In the genomic region with DNA sequence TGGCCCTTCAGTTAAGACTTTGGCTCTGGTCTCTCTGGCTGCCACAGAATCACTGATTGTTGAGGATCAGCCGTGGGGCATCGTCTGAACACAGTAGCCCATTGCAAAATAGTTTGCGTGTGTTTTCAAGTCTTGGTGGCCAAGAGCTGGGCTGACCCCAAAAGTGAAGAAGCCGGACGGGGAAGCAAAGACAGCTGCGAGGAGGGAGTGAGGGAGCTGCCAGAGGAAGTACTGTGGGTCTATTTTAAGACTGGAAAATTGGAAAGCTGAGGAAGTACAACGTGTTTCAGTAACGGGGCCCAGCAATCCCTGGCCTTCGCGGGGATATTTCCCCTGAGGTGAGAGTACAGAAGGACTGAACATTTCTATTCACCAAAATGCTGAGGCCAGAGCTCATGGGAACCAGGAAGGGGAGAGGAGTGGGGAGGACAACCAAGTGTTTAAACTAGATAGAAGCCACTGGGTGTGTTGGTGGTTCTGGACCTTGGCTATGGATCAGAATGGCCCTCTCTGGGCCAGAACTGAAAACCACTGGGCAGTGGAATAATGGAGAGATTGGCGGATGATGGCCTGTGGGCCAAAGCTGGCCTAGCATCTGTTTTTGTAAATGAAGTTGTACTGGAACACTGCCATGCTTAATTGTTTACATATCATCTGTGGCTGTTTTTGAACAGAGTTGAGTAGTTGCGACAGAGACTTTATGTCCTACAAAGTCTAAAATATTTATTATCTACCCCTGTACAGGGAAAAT, we compare ENCODE assay signal across 10 cellular contexts. TPM values are rescaled to one million over a fixed set of nuclear protein-coding genes. Genes with fewer than 3 reads are reported as not detected.
DNase-seq lines count a peak whose midpoint lies in the region; ATAC-seq and TF ChIP-seq lines count a peak whose summit lies in the region.
"Had no signal": no experiment of that assay in that cellular context is flagged by ENCODE, and none has a peak within 500 bp of the region (broad histone marks: within the 10 kb centered on the region; RNA-seq: fewer than 3 reads in every experiment).

No MANE protein-coding gene starts in this region.

- no peaks in the 10 kb centered on the region for H3K36me3 ChIP-seq in GM23248 (ENCODE audit: low read depth)
- H3K36me3 ChIP-seq in gastrocnemius medialis: no peaks in the 10 kb centered on the region

- H3K4me3 ChIP-seq in GM23248: no peak overlapping the region
- no peak overlapping the region for H3K4me3 ChIP-seq in choroid plexus epithelial cell (ENCODE audit: low read depth, low read length)
- no peak overlapping the region for H3K4me3 ChIP-seq in gastrocnemius medialis

- H3K79me2 ChIP-seq in GM23248 (ENCODE audit: insufficient read depth): no peaks in the 10 kb centered on the region

- 26 to 28% methylated on average over 12 of the region's 12 CpGs for WGBS in GM23248 (ENCODE audit: low coverage in 1 of 2, low lambda C conversion rate in 2 of 2, missing lambda C conversion rate in 2 of 2), 2 experiments

- peak; percentile 94 for ATAC-seq in gastrocnemius medialis
- ATAC-seq in natural killer cell: no peak
- ATAC-seq: left colon had no signal

- no peak overlapping the region for H3K4me2 ChIP-seq in GM23248 (ENCODE audit: unreplicated experiment)
- H3K4me2 ChIP-seq: KMS-11 had no signal

- no peaks in the 10 kb centered on the region for H3F3A ChIP-seq in GM23248 (ENCODE audit: insufficient read depth)

- in situ Hi-C loops in GM23248 (cut with MboI) (no loop called here), gastrocnemius medialis (cut with MboI; ENCODE audit: low sequenced_read_pairs in 4 of 4) (no loop called here)

- H3K4me1 Mint-ChIP-seq in natural killer cell: peaks cover 0 to 4% of the 10 kb centered on the region in 2 donors

- peak; percentile 7 for DNase-seq in GM23248
- DNase-seq in choroid plexus epithelial cell (ENCODE audit: low read depth): peak; percentile 46
- peak; percentile 15 for DNase-seq in left kidney (ENCODE audit: low read depth, low spot score)
- peak; percentile 89 to 96 for DNase-seq in gastrocnemius medialis
- no peak for DNase-seq in natural killer cell
- DNase-seq in GM20000 (ENCODE audit: low spot score): no peak
- DNase-seq in NCI-H2196 (lab: John Stamatoyannopoulos, UW; ENCODE audit: unreplicated experiment): no peak
- no peak for DNase-seq in glomerular visceral epithelial cell (ENCODE audit: extremely low spot score)

- peaks cover 0 to 2% of the 10 kb centered on the region in 2 donors for H3K27me3 Mint-ChIP-seq in natural killer cell (ENCODE audit: low read depth in 2 of 2)

- no peaks in the 10 kb centered on the region for H3K4me1 ChIP-seq in GM23248 (ENCODE audit: insufficient read depth)
- H3K4me1 ChIP-seq in gastrocnemius medialis: peaks cover 55 to 57% of the 10 kb centered on the region in 2 donors

- H3K27me3 ChIP-seq in GM23248 (replicated peaks; ENCODE audit: insufficient read depth) (no peaks in the 10 kb centered on the region), gastrocnemius medialis (no peaks in the 10 kb centered on the region)

- no peaks in the 10 kb centered on the region for H3K36me3 Mint-ChIP-seq in natural killer cell

- H4K20me1 ChIP-seq in GM23248 (ENCODE audit: insufficient read depth): no peaks in the 10 kb centered on the region

- no peak for TF ChIP-seq CTCF in choroid plexus epithelial cell (conservative IDR thresholded peaks at IDR 0.05; ENCODE audit: low read depth, low read length)
- no peak for TF ChIP-seq CTCF in gastrocnemius medialis (IDR thresholded peaks at IDR 0.05 in 4 of 5, conservative IDR thresholded peaks at IDR 0.05 in 1 of 5)
- no peak for TF ChIP-seq CTCF in natural killer cell (IDR thresholded peaks at IDR 0.05)
- no peak for TF ChIP-seq CTCF in GM20000 (IDR thresholded peaks at IDR 0.05; ENCODE audit: extremely low read depth, missing control alignments)

- no peaks in the 10 kb centered on the region for H3K9me2 ChIP-seq in GM23248 (ENCODE audit: insufficient read depth)

- H3K27ac ChIP-seq in GM23248: no peak overlapping the region
- peak overlapping the region; percentile 93 to 98 (median 94) for H3K27ac ChIP-seq in gastrocnemius medialis
- H3K27ac ChIP-seq: KMS-11 had no signal

- H3K27ac Mint-ChIP-seq in natural killer cell: no peak overlapping the region

- peak; percentile 24 to 29 for TF ChIP-seq POLR2A in gastrocnemius medialis (IDR thresholded peaks at IDR 0.05)

- no peak overlapping the region for H3K9ac ChIP-seq in GM23248
- H3K9ac ChIP-seq: KMS-11 had no signal

- intact Hi-C loops in gastrocnemius medialis (cut with DNase I; ENCODE audit: low total_unique reads): no loop called here
- intact Hi-C loops in natural killer cell (cut with micrococcal nuclease): no loop called here

- peak overlapping the region; percentile 28; the same call in 1 of the 2 replicates for H2AFZ ChIP-seq in GM23248

- H3K9me3 ChIP-seq in GM23248 (ENCODE audit: low read depth) (no peaks in the 10 kb centered on the region), gastrocnemius medialis (no peaks in the 10 kb centered on the region)

- H3K9me3 Mint-ChIP-seq in natural killer cell: no peaks in the 10 kb centered on the region

- H3K4me3 Mint-ChIP-seq in natural killer cell: no peak overlapping the region

RNA-seq across cellular contexts. Expression of gene LIMD1, which starts 34.1 kb away (rescaled TPM):
- 8.3 and 10.3 TPM in 2 replicates for total RNA-seq in GM23248 (2014; rRNA removed; shearing (Covaris generic))
- polyA plus RNA-seq in GM23248 (2016; fragmentation: Nextera tagmentation; extraction: Ambion mirVana): 6.2 and 8.6 TPM in 2 replicates
- total RNA-seq in gastrocnemius medialis: 10 to 100 TPM; 19.3 to 56.6 (median 27.1) TPM
- 10 to 100 TPM; 41.7 to 52.2 (median 48.6) TPM for total RNA-seq in natural killer cell

Comparison
In these comparisons a context has a peak if more than half of its experiments do, and no peak if none do; other contexts are left out.
1. DNase-seq: peak in GM23248 (single experiment), choroid plexus epithelial cell (single experiment), left kidney (single experiment) and gastrocnemius medialis (2 of 2); none in natural killer cell (single experiment), GM20000 (single experiment), NCI-H2196 (single experiment) and glomerular visceral epithelial cell (single experiment).
2. ATAC-seq: peak in gastrocnemius medialis (2 of 2); none in natural killer cell (0 of 3).